In genomic region chr17:78290671-78291070, GRCh38 we compare ENCODE assay signal across 33 cellular contexts. TPM values are rescaled to one million over a fixed set of nuclear protein-coding genes. Genes with fewer than 3 reads are reported as not detected.
"Had no signal": no experiment of that assay in that cellular context is flagged by ENCODE, and none has a peak within 500 bp of the region (broad histone marks: within the 10 kb centered on the region; RNA-seq: fewer than 3 reads in every experiment).

No MANE protein-coding gene starts in this region.

- FAIRE-seq: astrocyte had no signal

- H3K27me3 ChIP-seq: adrenal gland, body of pancreas, breast epithelium, MG63 had no signal

- H3K4me1 ChIP-seq: adrenal gland, breast epithelium had no signal

- H3K4me3 ChIP-seq: adrenal gland, body of pancreas, breast epithelium, MG63 had no signal

- H3K27ac ChIP-seq: adrenal gland, body of pancreas, breast epithelium, WERI-Rb-1 had no signal

- H3K9me3 ChIP-seq: adrenal gland, body of pancreas, breast epithelium, MG63 had no signal

- H3K36me3 ChIP-seq: adrenal gland, breast epithelium, MG63, WERI-Rb-1 had no signal

- DNase-seq: activated CD4-positive, alpha-beta T cell treated with anti-CD3 and anti-CD28 coated beads for 1 hour; activated CD4-positive, alpha-beta T cell treated with anti-CD3 and anti-CD28 coated beads for 48 hours; activated CD4-positive, alpha-beta T cell treated with anti-CD3 and anti-CD28 coated beads, Interleukin-2, amount 50 U/mL, for 48 hours; activated CD4-positive, CD25-positive, alpha-beta regulatory T cell; activated CD8-positive, alpha-beta memory T cell treated with anti-CD3 and anti-CD28 coated beads, Interleukin-2, amount 50 U/mL, for 4 hours; activated gamma-delta T cell treated with Interleukin-2 at 50 U/mL for 16 hours; activated naive CD4-positive, alpha-beta T cell treated with anti-CD3 and anti-CD28 coated beads for 36 hours; activated T-cell treated with anti-CD3 and anti-CD28 coated beads for 4 hours; activated T-cell treated with anti-CD3 and anti-CD28 coated beads, Interleukin-2, amount 50 U/mL, for 4 hours; adrenal gland; body of pancreas; Kasumi-1; KG1; MG63; NCI-H1048; NCI-H1436 treated with DMSO at 0.1 percent for 48 hours; NCI-H1694 treated with DMSO at 0.1 percent for 48 hours; NCI-H2029; NCI-H345; NCI-H524 treated with DMSO at 0.1 percent for 48 hours; RPMI8226; SIG-M5; T1000; WERI-Rb-1 had no signal

RNA-seq across cellular contexts. Expression of gene TMEM235, which starts 59.2 kb away (rescaled TPM):
- total RNA-seq: activated naive CD4-positive, alpha-beta T cell treated with anti-CD3 and anti-CD28 coated beads for 36 hours; activated naive CD4-positive, alpha-beta T cell treated with anti-CD3 and anti-CD28 coated beads, Interleukin-2, amount 50 U/mL, for 72 hours; activated T-cell treated with anti-CD3 and anti-CD28 coated beads, Interleukin-2, amount 50 U/mL, for 4 hours; activated T-helper 1 cell treated with anti-CD3 and anti-CD28 coated beads, Interleukin-12 subunit alpha, Interleukin-12 subunit beta, Interleukin-2, Interleukin-4 antibody, amounts not matched to agents 30 ng/mL and 10 ng/mL and 1 ng/mL, durations not matched to agents 14 hours and 24 hours and 36 hours; adrenal gland; astrocyte; body of pancreas; breast epithelium; cardiac septum; NCI-H460; SK-MEL-5; T-helper 1 cell treated with Interleukin-12 subunit alpha and Interleukin-12 subunit beta and Interleukin-4 antibody, amounts not matched to agents 30 ng/mL and 1 ng/mL, for 36 hours; T-helper 2 cell treated with Interferon-gamma antibody and Interleukin-4, amounts not matched to agents 100 ng/mL and 5 ng/mL, for 36 hours had no signal
